Comparison of ENCODE assay signal across 18 cellular contexts in the genomic region with DNA sequence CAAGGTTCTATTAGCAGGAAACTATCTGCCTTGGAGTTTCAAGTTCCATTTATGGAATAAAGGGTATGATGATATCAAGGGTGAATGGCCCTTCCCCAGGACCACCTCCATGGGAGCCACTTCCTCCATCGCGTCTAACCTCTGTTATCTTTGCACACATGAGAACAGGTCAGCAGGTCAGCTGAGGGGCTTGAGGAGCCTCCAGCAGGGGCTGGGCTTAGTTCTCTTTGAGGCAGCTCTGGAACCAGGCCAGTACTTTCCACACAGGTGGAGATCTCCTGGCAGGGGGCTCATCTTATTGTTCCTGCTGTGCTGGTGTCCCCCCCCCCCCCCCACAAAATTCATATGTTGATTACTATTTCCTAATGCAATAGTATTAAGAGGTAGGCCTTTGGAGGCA.
DNase-seq lines count a peak whose midpoint lies in the region; ATAC-seq, FAIRE-seq and TF ChIP-seq lines count a peak whose summit lies in the region.
"Had no signal": no experiment of that assay in that cellular context is flagged by ENCODE, and none has a peak within 500 bp of the region (broad histone marks: within the 10 kb centered on the region; RNA-seq: fewer than 3 reads in every experiment).

No MANE protein-coding gene starts in this region.

- no peaks in the 10 kb centered on the region for H3K9me3 Mint-ChIP-seq in activated CD8-positive, alpha-beta memory T cell treated with anti-CD3 and anti-CD28 coated beads, Interleukin-2, amount 10 ng/mL, durations not matched to agents 7 days and 5 days (ENCODE audit: low read depth)
- no peaks in the 10 kb centered on the region for H3K9me3 Mint-ChIP-seq in endodermal cell
- H3K9me3 Mint-ChIP-seq: CD4-positive, CD25-positive, alpha-beta regulatory T cell; CD8-positive, alpha-beta memory T cell had no signal

- peak; percentile 15 for DNase-seq in activated CD8-positive, alpha-beta memory T cell treated with anti-CD3 and anti-CD28 coated beads, Interleukin-2, amount 10 ng/mL, durations not matched to agents 7 days and 5 days
- no peak for DNase-seq in activated CD8-positive, alpha-beta memory T cell treated with anti-CD3 and anti-CD28 coated beads, Interleukin-2, amount 50 U/mL, for 48 hours
- DNase-seq in endodermal cell = peak; percentile 32
- no peak for DNase-seq in urothelium cell line (ENCODE audit: low spot score)
- DNase-seq in CD1c-positive myeloid dendritic cell (ENCODE audit: extremely low spot score) = no peak
- DNase-seq: CD4-positive, CD25-positive, alpha-beta regulatory T cell; CD8-positive, alpha-beta memory T cell; COR-L47; DMS 273 treated with DMSO at 0.1 percent for 48 hours; DMS53; DND-41; EL; GOT3; H7 had no signal

- no peaks in the 10 kb centered on the region for H3K36me3 ChIP-seq in endodermal cell (ENCODE audit: control insufficient read depth, insufficient read depth, low read length)
- H3K36me3 ChIP-seq: BLaER1 treated with 17β-estradiol and CSF1 and Interleukin-3, amounts not matched to agents 10 nM and 100 nM had no signal

- 56 to 83% methylated on average over 2 of the region's 2 CpGs for WGBS in endodermal cell (ENCODE audit: insufficient coverage in 1 of 2, insufficient read length in 1 of 2), 2 experiments

- H3K27ac ChIP-seq in endodermal cell (ENCODE audit: low read depth, low read length) = no peak overlapping the region
- H3K27ac ChIP-seq: BLaER1 treated with 17β-estradiol and CSF1 and Interleukin-3, amounts not matched to agents 10 nM and 100 nM had no signal

- H3K27me3 ChIP-seq in endodermal cell (ENCODE audit: control insufficient read depth, insufficient read depth, low read length, poor library complexity, severe bottlenecking) = peaks cover 26% of the 10 kb centered on the region
- H3K27me3 ChIP-seq: BLaER1 treated with 17β-estradiol and CSF1 and Interleukin-3, amounts not matched to agents 10 nM and 100 nM had no signal

- H3K4me3 ChIP-seq in endodermal cell (ENCODE audit: low read length) = no peak overlapping the region
- H3K4me3 ChIP-seq: BLaER1 treated with 17β-estradiol and CSF1 and Interleukin-3, amounts not matched to agents 10 nM and 100 nM; GM12878 had no signal

- no peaks in the 10 kb centered on the region for H3K4me1 Mint-ChIP-seq in activated CD8-positive, alpha-beta memory T cell treated with anti-CD3 and anti-CD28 coated beads, Interleukin-2, amount 10 ng/mL, durations not matched to agents 7 days and 5 days
- no peaks in the 10 kb centered on the region for H3K4me1 Mint-ChIP-seq in endodermal cell
- H3K4me1 Mint-ChIP-seq: B cell; CD4-positive, CD25-positive, alpha-beta regulatory T cell; CD8-positive, alpha-beta memory T cell had no signal

- H3K4me1 ChIP-seq in endodermal cell (ENCODE audit: control insufficient read depth, insufficient read depth, low read length) = no peaks in the 10 kb centered on the region
- H3K4me1 ChIP-seq: BLaER1 treated with 17β-estradiol and CSF1 and Interleukin-3, amounts not matched to agents 10 nM and 100 nM had no signal

- TF ChIP-seq CTCF in endodermal cell (conservative IDR thresholded peaks at IDR 0.05) = no peak

- no peaks in the 10 kb centered on the region for H3K36me3 Mint-ChIP-seq in activated CD8-positive, alpha-beta memory T cell treated with anti-CD3 and anti-CD28 coated beads, Interleukin-2, amount 10 ng/mL, durations not matched to agents 7 days and 5 days
- H3K36me3 Mint-ChIP-seq in endodermal cell (ENCODE audit: low read depth) = no peaks in the 10 kb centered on the region
- H3K36me3 Mint-ChIP-seq: CD4-positive, CD25-positive, alpha-beta regulatory T cell; CD8-positive, alpha-beta memory T cell had no signal

- H3K4me3 Mint-ChIP-seq in activated CD8-positive, alpha-beta memory T cell treated with anti-CD3 and anti-CD28 coated beads, Interleukin-2, amount 10 ng/mL, durations not matched to agents 7 days and 5 days = no peak overlapping the region
- H3K4me3 Mint-ChIP-seq in endodermal cell = no peak overlapping the region
- H3K4me3 Mint-ChIP-seq: B cell; CD4-positive, CD25-positive, alpha-beta regulatory T cell; CD8-positive, alpha-beta memory T cell had no signal

- FAIRE-seq in urothelium cell line (lab: Jason Lieb, UNC) = peak; percentile 37
- FAIRE-seq: GM12878 had no signal

- no peak overlapping the region for H3K27ac Mint-ChIP-seq in activated CD8-positive, alpha-beta memory T cell treated with anti-CD3 and anti-CD28 coated beads, Interleukin-2, amount 10 ng/mL, durations not matched to agents 7 days and 5 days
- H3K27ac Mint-ChIP-seq in endodermal cell = no peak overlapping the region
- H3K27ac Mint-ChIP-seq: B cell; CD4-positive, CD25-positive, alpha-beta regulatory T cell; CD8-positive, alpha-beta memory T cell had no signal

- peaks cover 7% of the 10 kb centered on the region for H3K27me3 Mint-ChIP-seq in activated CD8-positive, alpha-beta memory T cell treated with anti-CD3 and anti-CD28 coated beads, Interleukin-2, amount 10 ng/mL, durations not matched to agents 7 days and 5 days
- H3K27me3 Mint-ChIP-seq in endodermal cell (ENCODE audit: insufficient read depth) = peaks cover 20% of the 10 kb centered on the region

- no peak for ATAC-seq in activated CD8-positive, alpha-beta memory T cell treated with anti-CD3 and anti-CD28 coated beads, Interleukin-2, amount 10 ng/mL, durations not matched to agents 7 days and 5 days
- no peak for ATAC-seq in HG02588 (IDR thresholded peaks at IDR 0.05; ENCODE audit: unreplicated experiment)
- ATAC-seq: GM12878 had no signal

- CTCF ChIA-PET in activated CD8-positive, alpha-beta memory T cell treated with anti-CD3 and anti-CD28 coated beads, Interleukin-2, amount 10 ng/mL, durations not matched to agents 7 days and 5 days (lab: Charles Lee) = no interaction called here

- H3K9me3 ChIP-seq in endodermal cell (ENCODE audit: control insufficient read depth, low read length) = no peaks in the 10 kb centered on the region
- H3K9me3 ChIP-seq: BLaER1 treated with 17β-estradiol and CSF1 and Interleukin-3, amounts not matched to agents 10 nM and 100 nM had no signal

- H3K9ac ChIP-seq in endodermal cell (ENCODE audit: extremely low read depth, low read length, poor library complexity, severe bottlenecking) = no peak overlapping the region
- H3K9ac ChIP-seq: BLaER1 treated with 17β-estradiol and CSF1 and Interleukin-3, amounts not matched to agents 10 nM and 100 nM had no signal

Comparison
In these comparisons a context has a peak if more than half of its experiments do, and no peak if none do; other contexts are left out.
1. DNase-seq: peak in activated CD8-positive, alpha-beta memory T cell treated with anti-CD3 and anti-CD28 coated beads, Interleukin-2, amount 10 ng/mL, durations not matched to agents 7 days and 5 days (single experiment) and endodermal cell (single experiment); none in activated CD8-positive, alpha-beta memory T cell treated with anti-CD3 and anti-CD28 coated beads, Interleukin-2, amount 50 U/mL, for 48 hours (single experiment), urothelium cell line (single experiment) and CD1c-positive myeloid dendritic cell (single experiment).